1 cellular context compared by ENCODE assay signal in genomic region chr10:63492788-63493403, GRCh38.
TF ChIP-seq lines count a peak whose summit lies in the region.

No MANE protein-coding gene starts in this region.

TF ChIP-seq in GM23338, 12 proteins besides CTCF, POLR2A, EP300 and RAD21:
- TF ChIP-seq ETS1 (IDR thresholded peaks at IDR 0.05) (no peak), JUNB (IDR thresholded peaks at IDR 0.05; ENCODE audit: unreplicated experiment) (no peak), NANOG (IDR thresholded peaks at IDR 0.05; ENCODE audit: borderline replicate concordance) (no peak), STAT1 (IDR thresholded peaks at IDR 0.05; ENCODE audit: unreplicated experiment) (no peak), ZNF114 (CRISPR knock-in tag; IDR thresholded peaks at IDR 0.05) (no peak), EZH2 (IDR thresholded peaks at IDR 0.05; ENCODE audit: low read depth, unreplicated experiment) (no peak), ZNF331 (CRISPR knock-in tag; IDR thresholded peaks at IDR 0.05; ENCODE audit: low read depth) (no peak), POLR2AphosphoS5 (IDR thresholded peaks at IDR 0.05; ENCODE audit: low read depth) (no peak), EZH2phosphoT487 (IDR thresholded peaks at IDR 0.05; ENCODE audit: unreplicated experiment) (no peak), CREB1 (CRISPR knock-in tag; IDR thresholded peaks at IDR 0.05; ENCODE audit: low read depth) (no peak)
- TF ChIP-seq, protein P1, sequence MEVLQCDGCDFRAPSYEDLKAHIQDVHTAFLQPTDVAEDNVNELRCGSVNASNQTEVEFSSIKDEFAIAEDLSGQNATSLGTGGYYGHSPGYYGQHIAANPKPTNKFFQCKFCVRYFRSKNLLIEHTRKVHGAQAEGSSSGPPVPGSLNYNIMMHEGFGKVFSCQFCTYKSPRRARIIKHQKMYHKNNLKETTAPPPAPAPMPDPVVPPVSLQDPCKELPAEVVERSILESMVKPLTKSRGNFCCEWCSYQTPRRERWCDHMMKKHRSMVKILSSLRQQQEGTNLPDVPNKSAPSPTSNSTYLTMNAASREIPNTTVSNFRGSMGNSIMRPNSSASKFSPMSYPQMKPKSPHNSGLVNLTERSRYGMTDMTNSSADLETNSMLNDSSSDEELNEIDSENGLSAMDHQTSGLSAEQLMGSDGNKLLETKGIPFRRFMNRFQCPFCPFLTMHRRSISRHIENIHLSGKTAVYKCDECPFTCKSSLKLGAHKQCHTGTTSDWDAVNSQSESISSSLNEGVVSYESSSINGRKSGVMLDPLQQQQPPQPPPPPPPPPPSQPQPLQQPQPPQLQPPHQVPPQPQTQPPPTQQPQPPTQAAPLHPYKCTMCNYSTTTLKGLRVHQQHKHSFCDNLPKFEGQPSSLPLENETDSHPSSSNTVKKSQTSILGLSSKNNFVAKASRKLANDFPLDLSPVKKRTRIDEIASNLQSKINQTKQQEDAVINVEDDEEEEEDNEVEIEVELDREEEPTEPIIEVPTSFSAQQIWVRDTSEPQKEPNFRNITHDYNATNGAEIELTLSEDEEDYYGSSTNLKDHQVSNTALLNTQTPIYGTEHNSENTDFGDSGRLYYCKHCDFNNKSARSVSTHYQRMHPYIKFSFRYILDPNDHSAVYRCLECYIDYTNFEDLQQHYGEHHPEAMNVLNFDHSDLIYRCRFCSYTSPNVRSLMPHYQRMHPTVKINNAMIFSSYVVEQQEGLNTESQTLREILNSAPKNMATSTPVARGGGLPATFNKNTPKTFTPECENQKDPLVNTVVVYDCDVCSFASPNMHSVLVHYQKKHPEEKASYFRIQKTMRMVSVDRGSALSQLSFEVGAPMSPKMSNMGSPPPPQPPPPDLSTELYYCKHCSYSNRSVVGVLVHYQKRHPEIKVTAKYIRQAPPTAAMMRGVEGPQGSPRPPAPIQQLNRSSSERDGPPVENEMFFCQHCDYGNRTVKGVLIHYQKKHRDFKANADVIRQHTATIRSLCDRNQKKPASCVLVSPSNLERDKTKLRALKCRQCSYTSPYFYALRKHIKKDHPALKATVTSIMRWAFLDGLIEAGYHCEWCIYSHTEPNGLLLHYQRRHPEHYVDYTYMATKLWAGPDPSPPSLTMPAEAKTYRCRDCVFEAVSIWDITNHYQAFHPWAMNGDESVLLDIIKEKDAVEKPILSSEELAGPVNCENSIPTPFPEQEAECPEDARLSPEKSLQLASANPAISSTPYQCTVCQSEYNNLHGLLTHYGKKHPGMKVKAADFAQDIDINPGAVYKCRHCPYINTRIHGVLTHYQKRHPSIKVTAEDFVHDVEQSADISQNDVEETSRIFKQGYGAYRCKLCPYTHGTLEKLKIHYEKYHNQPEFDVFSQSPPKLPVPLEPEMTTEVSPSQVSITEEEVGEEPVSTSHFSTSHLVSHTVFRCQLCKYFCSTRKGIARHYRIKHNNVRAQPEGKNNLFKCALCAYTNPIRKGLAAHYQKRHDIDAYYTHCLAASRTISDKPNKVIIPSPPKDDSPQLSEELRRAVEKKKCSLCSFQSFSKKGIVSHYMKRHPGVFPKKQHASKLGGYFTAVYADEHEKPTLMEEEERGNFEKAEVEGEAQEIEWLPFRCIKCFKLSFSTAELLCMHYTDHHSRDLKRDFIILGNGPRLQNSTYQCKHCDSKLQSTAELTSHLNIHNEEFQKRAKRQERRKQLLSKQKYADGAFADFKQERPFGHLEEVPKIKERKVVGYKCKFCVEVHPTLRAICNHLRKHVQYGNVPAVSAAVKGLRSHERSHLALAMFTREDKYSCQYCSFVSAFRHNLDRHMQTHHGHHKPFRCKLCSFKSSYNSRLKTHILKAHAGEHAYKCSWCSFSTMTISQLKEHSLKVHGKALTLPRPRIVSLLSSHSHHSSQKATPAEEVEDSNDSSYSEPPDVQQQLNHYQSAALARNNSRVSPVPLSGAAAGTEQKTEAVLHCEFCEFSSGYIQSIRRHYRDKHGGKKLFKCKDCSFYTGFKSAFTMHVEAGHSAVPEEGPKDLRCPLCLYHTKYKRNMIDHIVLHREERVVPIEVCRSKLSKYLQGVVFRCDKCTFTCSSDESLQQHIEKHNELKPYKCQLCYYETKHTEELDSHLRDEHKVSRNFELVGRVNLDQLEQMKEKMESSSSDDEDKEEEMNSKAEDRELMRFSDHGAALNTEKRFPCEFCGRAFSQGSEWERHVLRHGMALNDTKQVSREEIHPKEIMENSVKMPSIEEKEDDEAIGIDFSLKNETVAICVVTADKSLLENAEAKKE (CRISPR knock-in tag; IDR thresholded peaks at IDR 0.05), result no peak
- TF ChIP-seq, protein P2, sequence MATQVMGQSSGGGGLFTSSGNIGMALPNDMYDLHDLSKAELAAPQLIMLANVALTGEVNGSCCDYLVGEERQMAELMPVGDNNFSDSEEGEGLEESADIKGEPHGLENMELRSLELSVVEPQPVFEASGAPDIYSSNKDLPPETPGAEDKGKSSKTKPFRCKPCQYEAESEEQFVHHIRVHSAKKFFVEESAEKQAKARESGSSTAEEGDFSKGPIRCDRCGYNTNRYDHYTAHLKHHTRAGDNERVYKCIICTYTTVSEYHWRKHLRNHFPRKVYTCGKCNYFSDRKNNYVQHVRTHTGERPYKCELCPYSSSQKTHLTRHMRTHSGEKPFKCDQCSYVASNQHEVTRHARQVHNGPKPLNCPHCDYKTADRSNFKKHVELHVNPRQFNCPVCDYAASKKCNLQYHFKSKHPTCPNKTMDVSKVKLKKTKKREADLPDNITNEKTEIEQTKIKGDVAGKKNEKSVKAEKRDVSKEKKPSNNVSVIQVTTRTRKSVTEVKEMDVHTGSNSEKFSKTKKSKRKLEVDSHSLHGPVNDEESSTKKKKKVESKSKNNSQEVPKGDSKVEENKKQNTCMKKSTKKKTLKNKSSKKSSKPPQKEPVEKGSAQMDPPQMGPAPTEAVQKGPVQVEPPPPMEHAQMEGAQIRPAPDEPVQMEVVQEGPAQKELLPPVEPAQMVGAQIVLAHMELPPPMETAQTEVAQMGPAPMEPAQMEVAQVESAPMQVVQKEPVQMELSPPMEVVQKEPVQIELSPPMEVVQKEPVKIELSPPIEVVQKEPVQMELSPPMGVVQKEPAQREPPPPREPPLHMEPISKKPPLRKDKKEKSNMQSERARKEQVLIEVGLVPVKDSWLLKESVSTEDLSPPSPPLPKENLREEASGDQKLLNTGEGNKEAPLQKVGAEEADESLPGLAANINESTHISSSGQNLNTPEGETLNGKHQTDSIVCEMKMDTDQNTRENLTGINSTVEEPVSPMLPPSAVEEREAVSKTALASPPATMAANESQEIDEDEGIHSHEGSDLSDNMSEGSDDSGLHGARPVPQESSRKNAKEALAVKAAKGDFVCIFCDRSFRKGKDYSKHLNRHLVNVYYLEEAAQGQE (IDR thresholded peaks at IDR 0.05; ENCODE audit: unreplicated experiment), result no peak
